In genomic region chr20:5668529-5668868, GRCh38 we compare ENCODE assay signal across 16 cellular contexts.
"Had no signal": no experiment of that assay in that cellular context is flagged by ENCODE, and none has a peak within 500 bp of the region (broad histone marks: within the 10 kb centered on the region; RNA-seq: fewer than 3 reads in every experiment).

No MANE protein-coding gene starts in this region.

- DNase-seq: activated CD4-positive, alpha-beta T cell treated with anti-CD3 and anti-CD28 coated beads, Interleukin-2, amount 50 U/mL, for 48 hours; activated gamma-delta T cell treated with Interleukin-2 at 50 U/mL for 16 hours; adrenal gland; dermis blood vessel endothelial cell; effector memory CD8-positive, alpha-beta T cell; gastrocnemius medialis; heart left ventricle; left lung; occipital lobe; transverse colon had no signal

- H3K27me3 Mint-ChIP-seq: stimulated activated naive CD8-positive, alpha-beta T cell treated with anti-CD3 and anti-CD28 coated beads, Interleukin-15, Interleukin-2, amounts not matched to agents 100 ng/mL and 50 ng/mL, for 24 hours had no signal

- H3K27me3 ChIP-seq: adrenal gland, gastrocnemius medialis, heart left ventricle, left lung, right atrium auricular region, transverse colon had no signal

- H3K27ac Mint-ChIP-seq: activated T-helper 1 cell treated with anti-CD3 and anti-CD28 coated beads, Interleukin-12 subunit alpha, Interleukin-12 subunit beta, Interleukin-2, Interleukin-4 antibody, amounts not matched to agents 30 ng/mL and 10 ng/mL and 1 ng/mL, durations not matched to agents 14 hours and 24 hours and 36 hours; effector memory CD8-positive, alpha-beta T cell; progenitor cell of endocrine pancreas; stimulated activated naive CD8-positive, alpha-beta T cell treated with anti-CD3 and anti-CD28 coated beads, Interleukin-15, Interleukin-2, amounts not matched to agents 100 ng/mL and 50 ng/mL, for 24 hours had no signal

- H3K27ac ChIP-seq: adrenal gland, gastrocnemius medialis, heart left ventricle, left lung, right atrium auricular region, transverse colon had no signal

- H3K4me3 ChIP-seq: adrenal gland, gastrocnemius medialis, heart left ventricle, left lung, right atrium auricular region, skin epidermis, transverse colon had no signal

- H3K4me1 ChIP-seq: adrenal gland, gastrocnemius medialis, right atrium auricular region, transverse colon had no signal

- H3K9me3 ChIP-seq: adrenal gland, gastrocnemius medialis, heart left ventricle, left lung, right atrium auricular region, transverse colon had no signal

- H3K36me3 Mint-ChIP-seq: activated naive CD4-positive, alpha-beta T cell treated with anti-CD3 and anti-CD28 coated beads, Interleukin-2, amount 50 U/mL, for 72 hours had no signal

- H3K36me3 ChIP-seq: adrenal gland, gastrocnemius medialis, heart left ventricle, left lung, right atrium auricular region, transverse colon had no signal

- ATAC-seq: activated naive CD4-positive, alpha-beta T cell treated with anti-CD3 and anti-CD28 coated beads, Interleukin-2, amount 50 U/mL, for 72 hours; effector memory CD8-positive, alpha-beta T cell; gastrocnemius medialis; heart left ventricle had no signal

- H3K4me3 Mint-ChIP-seq: activated T-helper 1 cell treated with anti-CD3 and anti-CD28 coated beads, Interleukin-12 subunit alpha, Interleukin-12 subunit beta, Interleukin-2, Interleukin-4 antibody, amounts not matched to agents 30 ng/mL and 10 ng/mL and 1 ng/mL, durations not matched to agents 14 hours and 24 hours and 36 hours; effector memory CD8-positive, alpha-beta T cell; stimulated activated naive CD8-positive, alpha-beta T cell treated with anti-CD3 and anti-CD28 coated beads, Interleukin-15, Interleukin-2, amounts not matched to agents 100 ng/mL and 50 ng/mL, for 24 hours had no signal

- H3K9me3 Mint-ChIP-seq: activated T-helper 1 cell treated with anti-CD3 and anti-CD28 coated beads, Interleukin-12 subunit alpha, Interleukin-12 subunit beta, Interleukin-2, Interleukin-4 antibody, amounts not matched to agents 30 ng/mL and 10 ng/mL and 1 ng/mL, durations not matched to agents 14 hours and 24 hours and 36 hours; effector memory CD8-positive, alpha-beta T cell; stimulated activated naive CD8-positive, alpha-beta T cell treated with anti-CD3 and anti-CD28 coated beads, Interleukin-15, Interleukin-2, amounts not matched to agents 100 ng/mL and 50 ng/mL, for 24 hours had no signal
